In the genomic region with DNA sequence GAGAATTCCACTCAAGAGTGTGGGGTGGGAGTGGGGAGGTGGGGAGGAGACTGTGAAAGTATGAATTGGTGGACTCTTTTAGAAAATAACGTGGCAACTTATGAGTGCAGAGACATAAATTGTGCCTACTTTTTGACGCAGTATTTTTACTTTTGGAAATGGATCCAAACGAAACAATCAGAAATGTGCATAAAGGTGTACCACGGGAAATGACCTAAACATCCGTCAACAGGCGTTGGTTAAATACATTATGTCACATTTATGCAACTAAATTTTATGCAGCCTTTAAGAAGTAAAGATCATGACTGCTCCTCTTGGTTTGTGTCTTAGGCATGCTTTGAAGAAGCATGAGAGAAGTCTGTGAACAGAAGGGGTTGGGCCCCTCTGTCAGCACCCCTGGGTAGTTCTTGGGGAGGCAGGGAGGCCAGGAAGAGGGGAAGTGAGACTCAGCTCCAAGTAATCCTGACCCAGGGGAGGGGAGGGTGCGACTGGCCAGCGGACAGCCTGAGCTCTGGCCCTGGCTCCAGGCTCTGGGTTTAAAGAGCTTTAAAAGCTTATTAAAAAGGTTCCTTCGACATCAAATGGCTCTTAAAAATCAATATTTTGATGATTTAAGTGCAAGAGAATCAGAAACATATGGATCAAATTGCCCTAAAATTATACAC, we compare ENCODE assay signal across 17 cellular contexts.
"Had no signal": no experiment of that assay in that cellular context is flagged by ENCODE, and none has a peak within 500 bp of the region (broad histone marks: within the 10 kb centered on the region; RNA-seq: fewer than 3 reads in every experiment).

No MANE protein-coding gene starts in this region.

- H3K27me3 Mint-ChIP-seq: activated naive CD4-positive, alpha-beta T cell treated with anti-CD3 and anti-CD28 coated beads, Interleukin-2, amount 50 U/mL, for 24 hours had no signal

- H3K9me3 ChIP-seq: mucosa of descending colon, testis, upper lobe of right lung had no signal

- H3K36me3 ChIP-seq: cardiac muscle cell, upper lobe of right lung had no signal

- H3K4me1 Mint-ChIP-seq: activated CD4-positive, alpha-beta memory T cell treated with anti-CD3 and anti-CD28 coated beads, Interleukin-2, amount 10 ng/mL, durations not matched to agents 7 days and 5 days; activated naive CD4-positive, alpha-beta T cell treated with anti-CD3 and anti-CD28 coated beads, Interleukin-2, amount 50 U/mL, for 24 hours had no signal

- DNase-seq: activated CD4-positive, alpha-beta memory T cell treated with anti-CD3 and anti-CD28 coated beads, Interleukin-2, amount 10 ng/mL, durations not matched to agents 7 days and 5 days; activated CD4-positive, alpha-beta T cell treated with anti-CD3 and anti-CD28 coated beads for 4 hours; activated effector memory CD4-positive, alpha-beta T cell treated with Interleukin-2 at 50 U/mL for 16 hours; activated T-cell treated with anti-CD3 and anti-CD28 coated beads, Interleukin-2, amount 50 U/mL, for 24 hours; head of caudate nucleus; left colon; naive thymus-derived CD4-positive, alpha-beta T cell; stimulated activated naive CD8-positive, alpha-beta T cell treated with anti-CD3 and anti-CD28 coated beads, Interleukin-15, amount 100 ng/mL, for 72 hours; T-helper 1 cell; testis had no signal

- H3K27ac ChIP-seq: cardiac muscle cell, testis, VCaP had no signal

- H3K4me3 Mint-ChIP-seq: activated CD4-positive, alpha-beta memory T cell treated with anti-CD3 and anti-CD28 coated beads, Interleukin-2, amount 10 ng/mL, durations not matched to agents 7 days and 5 days; activated naive CD4-positive, alpha-beta T cell treated with anti-CD3 and anti-CD28 coated beads, Interleukin-2, amount 50 U/mL, for 24 hours; activated T-cell treated with anti-CD3 and anti-CD28 coated beads, Interleukin-2, amount 50 U/mL, for 24 hours; naive thymus-derived CD4-positive, alpha-beta T cell; stimulated activated naive CD8-positive, alpha-beta T cell treated with anti-CD3 and anti-CD28 coated beads, Interleukin-15, amount 100 ng/mL, for 72 hours had no signal

- H3K27ac Mint-ChIP-seq: activated CD4-positive, alpha-beta memory T cell treated with anti-CD3 and anti-CD28 coated beads, Interleukin-2, amount 10 ng/mL, durations not matched to agents 7 days and 5 days; activated naive CD4-positive, alpha-beta T cell treated with anti-CD3 and anti-CD28 coated beads, Interleukin-2, amount 50 U/mL, for 24 hours; activated T-cell treated with anti-CD3 and anti-CD28 coated beads, Interleukin-2, amount 50 U/mL, for 24 hours; naive thymus-derived CD4-positive, alpha-beta T cell; stimulated activated naive CD8-positive, alpha-beta T cell treated with anti-CD3 and anti-CD28 coated beads, Interleukin-15, amount 100 ng/mL, for 72 hours had no signal

- H3K27me3 ChIP-seq: cardiac muscle cell, testis, upper lobe of right lung had no signal

- H3K9me3 Mint-ChIP-seq: activated CD4-positive, alpha-beta memory T cell treated with anti-CD3 and anti-CD28 coated beads, Interleukin-2, amount 10 ng/mL, durations not matched to agents 7 days and 5 days; activated naive CD4-positive, alpha-beta T cell treated with anti-CD3 and anti-CD28 coated beads, Interleukin-2, amount 50 U/mL, for 24 hours; activated T-cell treated with anti-CD3 and anti-CD28 coated beads, Interleukin-2, amount 50 U/mL, for 24 hours; naive thymus-derived CD4-positive, alpha-beta T cell; stimulated activated naive CD8-positive, alpha-beta T cell treated with anti-CD3 and anti-CD28 coated beads, Interleukin-15, amount 100 ng/mL, for 72 hours had no signal

- H3K4me3 ChIP-seq: cardiac muscle cell, mucosa of descending colon, testis, upper lobe of right lung had no signal

- H3K36me3 Mint-ChIP-seq: activated naive CD4-positive, alpha-beta T cell treated with anti-CD3 and anti-CD28 coated beads, Interleukin-2, amount 50 U/mL, for 24 hours; naive thymus-derived CD4-positive, alpha-beta T cell had no signal

- ATAC-seq: left colon; naive thymus-derived CD4-positive, alpha-beta T cell; right cardiac atrium; SK-N-SH treated with all-trans-retinoic acid at 6 μM for 48 hours; stimulated activated naive CD8-positive, alpha-beta T cell treated with anti-CD3 and anti-CD28 coated beads, Interleukin-15, amount 100 ng/mL, for 72 hours; upper lobe of right lung had no signal
